1 cellular context compared by ENCODE assay signal in genomic region chr5:149380466-149381121, GRCh38.
TF ChIP-seq lines count a peak whose summit lies in the region.

No MANE protein-coding gene starts in this region.

TF ChIP-seq in HepG2, 621 proteins besides CTCF, POLR2A, EP300 and RAD21 (continued from another document and continues in another):
- TF ChIP-seq, protein P1, sequence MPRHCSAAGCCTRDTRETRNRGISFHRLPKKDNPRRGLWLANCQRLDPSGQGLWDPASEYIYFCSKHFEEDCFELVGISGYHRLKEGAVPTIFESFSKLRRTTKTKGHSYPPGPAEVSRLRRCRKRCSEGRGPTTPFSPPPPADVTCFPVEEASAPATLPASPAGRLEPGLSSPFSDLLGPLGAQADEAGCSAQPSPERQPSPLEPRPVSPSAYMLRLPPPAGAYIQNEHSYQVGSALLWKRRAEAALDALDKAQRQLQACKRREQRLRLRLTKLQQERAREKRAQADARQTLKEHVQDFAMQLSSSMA (CRISPR knock-in tag; IDR thresholded peaks at IDR 0.05): no peak
- no peak for TF ChIP-seq ZNF816 (CRISPR knock-in tag; IDR thresholded peaks at IDR 0.05; ENCODE audit: borderline replicate concordance)
- no peak for TF ChIP-seq SETDB1 (CRISPR knock-in tag; IDR thresholded peaks at IDR 0.05; ENCODE audit: borderline replicate concordance)
- no peak for TF ChIP-seq GZF1 (CRISPR knock-in tag; IDR thresholded peaks at IDR 0.05)
- no peak for TF ChIP-seq JUND (CRISPR knock-in tag; IDR thresholded peaks at IDR 0.05)
- TF ChIP-seq CBFB (CRISPR knock-in tag; IDR thresholded peaks at IDR 0.05): no peak
- no peak for TF ChIP-seq ONECUT2 (CRISPR knock-in tag; IDR thresholded peaks at IDR 0.05)
- TF ChIP-seq KDM5B (CRISPR knock-in tag; IDR thresholded peaks at IDR 0.05; ENCODE audit: borderline replicate concordance): no peak; the same call in 1 of the 2 replicates
- no peak for TF ChIP-seq ZFP62 (CRISPR knock-in tag; IDR thresholded peaks at IDR 0.05)
- TF ChIP-seq PTBP1 (IDR thresholded peaks at IDR 0.05; ENCODE audit: low read depth, low read length, poor library complexity, severe bottlenecking): no peak
- no peak for TF ChIP-seq NR1H2 (CRISPR knock-in tag; IDR thresholded peaks at IDR 0.05; ENCODE audit: borderline replicate concordance, low read depth)
- TF ChIP-seq ZNF775 (CRISPR knock-in tag; IDR thresholded peaks at IDR 0.05; ENCODE audit: borderline replicate concordance): no peak
- no peak for TF ChIP-seq ZFP36 (IDR thresholded peaks at IDR 0.05; ENCODE audit: borderline replicate concordance, low read depth, low read length, partially characterized antibody)
- TF ChIP-seq, protein P2, sequence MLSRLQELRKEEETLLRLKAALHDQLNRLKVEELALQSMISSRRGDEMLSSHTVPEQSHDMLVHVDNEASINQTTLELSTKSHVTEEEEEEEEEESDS (CRISPR knock-in tag; IDR thresholded peaks at IDR 0.05; ENCODE audit: borderline replicate concordance): no peak
- TF ChIP-seq ZMYM2 (CRISPR knock-in tag; IDR thresholded peaks at IDR 0.05): no peak
- no peak for TF ChIP-seq JUNB (CRISPR knock-in tag; IDR thresholded peaks at IDR 0.05; ENCODE audit: borderline replicate concordance)
- no peak for TF ChIP-seq ZBTB21 (CRISPR knock-in tag; IDR thresholded peaks at IDR 0.05)
- peak; percentile 89 for TF ChIP-seq ATF2 (CRISPR knock-in tag; IDR thresholded peaks at IDR 0.05)
- TF ChIP-seq RFX5 (IDR thresholded peaks at IDR 0.05; ENCODE audit: low read depth, low read length): no peak
- TF ChIP-seq ZNF597 (CRISPR knock-in tag; IDR thresholded peaks at IDR 0.05): no peak
- no peak for TF ChIP-seq RELA (CRISPR knock-in tag; IDR thresholded peaks at IDR 0.05)
- TF ChIP-seq DR1 (CRISPR knock-in tag; IDR thresholded peaks at IDR 0.05): no peak
- TF ChIP-seq CEBPG (CRISPR knock-in tag; IDR thresholded peaks at IDR 0.05): no peak
- TF ChIP-seq POLR2AphosphoS2 (IDR thresholded peaks at IDR 0.05; ENCODE audit: low read depth, low read length): no peak
- TF ChIP-seq, protein P3, sequence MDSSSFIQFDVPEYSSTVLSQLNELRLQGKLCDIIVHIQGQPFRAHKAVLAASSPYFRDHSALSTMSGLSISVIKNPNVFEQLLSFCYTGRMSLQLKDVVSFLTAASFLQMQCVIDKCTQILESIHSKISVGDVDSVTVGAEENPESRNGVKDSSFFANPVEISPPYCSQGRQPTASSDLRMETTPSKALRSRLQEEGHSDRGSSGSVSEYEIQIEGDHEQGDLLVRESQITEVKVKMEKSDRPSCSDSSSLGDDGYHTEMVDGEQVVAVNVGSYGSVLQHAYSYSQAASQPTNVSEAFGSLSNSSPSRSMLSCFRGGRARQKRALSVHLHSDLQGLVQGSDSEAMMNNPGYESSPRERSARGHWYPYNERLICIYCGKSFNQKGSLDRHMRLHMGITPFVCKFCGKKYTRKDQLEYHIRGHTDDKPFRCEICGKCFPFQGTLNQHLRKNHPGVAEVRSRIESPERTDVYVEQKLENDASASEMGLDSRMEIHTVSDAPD (CRISPR knock-in tag; IDR thresholded peaks at IDR 0.05): no peak
- TF ChIP-seq USF2 (IDR thresholded peaks at IDR 0.05; ENCODE audit: low read depth, low read length): no peak
- TF ChIP-seq USF2 (CRISPR knock-in tag; IDR thresholded peaks at IDR 0.05; ENCODE audit: borderline replicate concordance): peak; percentile 36
- no peak for TF ChIP-seq MED8 (CRISPR knock-in tag; IDR thresholded peaks at IDR 0.05; ENCODE audit: insufficient replicate concordance)
- no peak for TF ChIP-seq MNT (IDR thresholded peaks at IDR 0.05)
- TF ChIP-seq MLXIP (CRISPR knock-in tag; IDR thresholded peaks at IDR 0.05; ENCODE audit: borderline replicate concordance): no peak
- TF ChIP-seq ZNF770 (CRISPR knock-in tag; IDR thresholded peaks at IDR 0.05): peak; percentile 28; the same call in 1 of the 2 replicates
- TF ChIP-seq ZNF580 (CRISPR knock-in tag; IDR thresholded peaks at IDR 0.05; ENCODE audit: borderline replicate concordance, low read depth): no peak
- TF ChIP-seq, protein P4, sequence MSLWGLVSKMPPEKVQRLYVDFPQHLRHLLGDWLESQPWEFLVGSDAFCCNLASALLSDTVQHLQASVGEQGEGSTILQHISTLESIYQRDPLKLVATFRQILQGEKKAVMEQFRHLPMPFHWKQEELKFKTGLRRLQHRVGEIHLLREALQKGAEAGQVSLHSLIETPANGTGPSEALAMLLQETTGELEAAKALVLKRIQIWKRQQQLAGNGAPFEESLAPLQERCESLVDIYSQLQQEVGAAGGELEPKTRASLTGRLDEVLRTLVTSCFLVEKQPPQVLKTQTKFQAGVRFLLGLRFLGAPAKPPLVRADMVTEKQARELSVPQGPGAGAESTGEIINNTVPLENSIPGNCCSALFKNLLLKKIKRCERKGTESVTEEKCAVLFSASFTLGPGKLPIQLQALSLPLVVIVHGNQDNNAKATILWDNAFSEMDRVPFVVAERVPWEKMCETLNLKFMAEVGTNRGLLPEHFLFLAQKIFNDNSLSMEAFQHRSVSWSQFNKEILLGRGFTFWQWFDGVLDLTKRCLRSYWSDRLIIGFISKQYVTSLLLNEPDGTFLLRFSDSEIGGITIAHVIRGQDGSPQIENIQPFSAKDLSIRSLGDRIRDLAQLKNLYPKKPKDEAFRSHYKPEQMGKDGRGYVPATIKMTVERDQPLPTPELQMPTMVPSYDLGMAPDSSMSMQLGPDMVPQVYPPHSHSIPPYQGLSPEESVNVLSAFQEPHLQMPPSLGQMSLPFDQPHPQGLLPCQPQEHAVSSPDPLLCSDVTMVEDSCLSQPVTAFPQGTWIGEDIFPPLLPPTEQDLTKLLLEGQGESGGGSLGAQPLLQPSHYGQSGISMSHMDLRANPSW (CRISPR knock-in tag; IDR thresholded peaks at IDR 0.05; ENCODE audit: borderline replicate concordance): no peak
- TF ChIP-seq, protein P5, sequence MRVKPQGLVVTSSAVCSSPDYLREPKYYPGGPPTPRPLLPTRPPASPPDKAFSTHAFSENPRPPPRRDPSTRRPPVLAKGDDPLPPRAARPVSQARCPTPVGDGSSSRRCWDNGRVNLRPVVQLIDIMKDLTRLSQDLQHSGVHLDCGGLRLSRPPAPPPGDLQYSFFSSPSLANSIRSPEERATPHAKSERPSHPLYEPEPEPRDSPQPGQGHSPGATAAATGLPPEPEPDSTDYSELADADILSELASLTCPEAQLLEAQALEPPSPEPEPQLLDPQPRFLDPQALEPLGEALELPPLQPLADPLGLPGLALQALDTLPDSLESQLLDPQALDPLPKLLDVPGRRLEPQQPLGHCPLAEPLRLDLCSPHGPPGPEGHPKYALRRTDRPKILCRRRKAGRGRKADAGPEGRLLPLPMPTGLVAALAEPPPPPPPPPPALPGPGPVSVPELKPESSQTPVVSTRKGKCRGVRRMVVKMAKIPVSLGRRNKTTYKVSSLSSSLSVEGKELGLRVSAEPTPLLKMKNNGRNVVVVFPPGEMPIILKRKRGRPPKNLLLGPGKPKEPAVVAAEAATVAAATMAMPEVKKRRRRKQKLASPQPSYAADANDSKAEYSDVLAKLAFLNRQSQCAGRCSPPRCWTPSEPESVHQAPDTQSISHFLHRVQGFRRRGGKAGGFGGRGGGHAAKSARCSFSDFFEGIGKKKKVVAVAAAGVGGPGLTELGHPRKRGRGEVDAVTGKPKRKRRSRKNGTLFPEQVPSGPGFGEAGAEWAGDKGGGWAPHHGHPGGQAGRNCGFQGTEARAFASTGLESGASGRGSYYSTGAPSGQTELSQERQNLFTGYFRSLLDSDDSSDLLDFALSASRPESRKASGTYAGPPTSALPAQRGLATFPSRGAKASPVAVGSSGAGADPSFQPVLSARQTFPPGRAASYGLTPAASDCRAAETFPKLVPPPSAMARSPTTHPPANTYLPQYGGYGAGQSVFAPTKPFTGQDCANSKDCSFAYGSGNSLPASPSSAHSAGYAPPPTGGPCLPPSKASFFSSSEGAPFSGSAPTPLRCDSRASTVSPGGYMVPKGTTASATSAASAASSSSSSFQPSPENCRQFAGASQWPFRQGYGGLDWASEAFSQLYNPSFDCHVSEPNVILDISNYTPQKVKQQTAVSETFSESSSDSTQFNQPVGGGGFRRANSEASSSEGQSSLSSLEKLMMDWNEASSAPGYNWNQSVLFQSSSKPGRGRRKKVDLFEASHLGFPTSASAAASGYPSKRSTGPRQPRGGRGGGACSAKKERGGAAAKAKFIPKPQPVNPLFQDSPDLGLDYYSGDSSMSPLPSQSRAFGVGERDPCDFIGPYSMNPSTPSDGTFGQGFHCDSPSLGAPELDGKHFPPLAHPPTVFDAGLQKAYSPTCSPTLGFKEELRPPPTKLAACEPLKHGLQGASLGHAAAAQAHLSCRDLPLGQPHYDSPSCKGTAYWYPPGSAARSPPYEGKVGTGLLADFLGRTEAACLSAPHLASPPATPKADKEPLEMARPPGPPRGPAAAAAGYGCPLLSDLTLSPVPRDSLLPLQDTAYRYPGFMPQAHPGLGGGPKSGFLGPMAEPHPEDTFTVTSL (CRISPR knock-in tag; IDR thresholded peaks at IDR 0.05; ENCODE audit: borderline replicate concordance): no peak
- TF ChIP-seq NR2C2 (CRISPR knock-in tag; IDR thresholded peaks at IDR 0.05; ENCODE audit: borderline replicate concordance): no peak
